ENCODE assay signal across 11 cellular contexts in genomic region chr11:44658451-44658850, GRCh38.
DNase-seq lines count a peak whose midpoint lies in the region; ATAC-seq, FAIRE-seq and TF ChIP-seq lines count a peak whose summit lies in the region.
"Had no signal": no experiment of that assay in that cellular context is flagged by ENCODE, and none has a peak within 500 bp of the region (broad histone marks: within the 10 kb centered on the region; RNA-seq: fewer than 3 reads in every experiment).

No MANE protein-coding gene starts in this region.

- dilution Hi-C loops in keratinocyte (cut with MboI; ENCODE audit: extremely low pct_ligation_motif_present, low sequenced_read_pairs), result no loop called here

- H3K27ac Mint-ChIP-seq in stimulated activated memory B cell treated with anti-CD40 and anti-IgM and Interleukin-4, amounts not matched to agents 10 μg/mL and 1 μg/mL and 100 μg/mL, for 72 hours, result no peak overlapping the region
- H3K27ac Mint-ChIP-seq: activated naive CD8-positive, alpha-beta T cell treated with anti-CD3 and anti-CD28 coated beads, Interleukin-2, amount 50 U/mL, for 24 hours had no signal

- H3K27ac ChIP-seq in keratinocyte (ENCODE audit: control insufficient read depth, insufficient read depth, low read length), result no peak overlapping the region

- peaks cover 22% of the 10 kb centered on the region for H3K27me3 Mint-ChIP-seq in stimulated activated memory B cell treated with anti-CD40 and anti-IgM and Interleukin-4, amounts not matched to agents 10 μg/mL and 1 μg/mL and 100 μg/mL, for 72 hours

- no peaks in the 10 kb centered on the region for H3K9me3 ChIP-seq in keratinocyte (ENCODE audit: control insufficient read depth, low read depth, low read length)

- peaks cover 34% of the 10 kb centered on the region for H3K27me3 ChIP-seq in keratinocyte (ENCODE audit: control insufficient read depth, extremely low read depth, insufficient read depth, low read length)

- H3K9me3 Mint-ChIP-seq in stimulated activated memory B cell treated with anti-CD40 and anti-IgM and Interleukin-4, amounts not matched to agents 10 μg/mL and 1 μg/mL and 100 μg/mL, for 72 hours, result peaks cover 3% of the 10 kb centered on the region

- no peaks in the 10 kb centered on the region for H3K79me2 ChIP-seq in keratinocyte (ENCODE audit: control insufficient read depth, insufficient read depth, low read length)

- H3K4me1 ChIP-seq in keratinocyte (ENCODE audit: control insufficient read depth, extremely low read depth, insufficient read depth, low read length), result no peaks in the 10 kb centered on the region

- H3K9ac ChIP-seq in keratinocyte (ENCODE audit: control insufficient read depth, extremely low read depth, insufficient read depth, low read length), result no peak overlapping the region

- H2AFZ ChIP-seq in keratinocyte (ENCODE audit: control insufficient read depth, low read length), result no peak overlapping the region

- no peak overlapping the region for H3K4me2 ChIP-seq in keratinocyte (ENCODE audit: control insufficient read depth, extremely low read depth, insufficient read depth, low read depth, low read length)

- H4K20me1 ChIP-seq in keratinocyte (ENCODE audit: control insufficient read depth, extremely low read depth, insufficient read depth, low read length), result no peaks in the 10 kb centered on the region

- H3K4me1 Mint-ChIP-seq in stimulated activated memory B cell treated with anti-CD40 and anti-IgM and Interleukin-4, amounts not matched to agents 10 μg/mL and 1 μg/mL and 100 μg/mL, for 72 hours, result no peaks in the 10 kb centered on the region

- H3K4me3 ChIP-seq in keratinocyte (ENCODE audit: control insufficient read depth in 2 of 3, extremely low read depth in 1 of 3, insufficient read depth in 2 of 3, low read depth in 1 of 3, low read length in 3 of 3), result no peak overlapping the region

- peaks cover 5% of the 10 kb centered on the region for H3K36me3 Mint-ChIP-seq in stimulated activated memory B cell treated with anti-CD40 and anti-IgM and Interleukin-4, amounts not matched to agents 10 μg/mL and 1 μg/mL and 100 μg/mL, for 72 hours

- H3K4me3 Mint-ChIP-seq in stimulated activated memory B cell treated with anti-CD40 and anti-IgM and Interleukin-4, amounts not matched to agents 10 μg/mL and 1 μg/mL and 100 μg/mL, for 72 hours, result no peak overlapping the region
- H3K4me3 Mint-ChIP-seq: activated naive CD8-positive, alpha-beta T cell treated with anti-CD3 and anti-CD28 coated beads, Interleukin-2, amount 50 U/mL, for 24 hours had no signal

- no peak for ATAC-seq in stimulated activated memory B cell treated with anti-CD40 and anti-IgM and Interleukin-4, amounts not matched to agents 10 μg/mL and 1 μg/mL and 100 μg/mL, for 72 hours
- ATAC-seq: activated naive CD8-positive, alpha-beta T cell treated with anti-CD3 and anti-CD28 coated beads, Interleukin-2, amount 50 U/mL, for 24 hours had no signal

- peak; percentile 52 for DNase-seq in D341Med (ENCODE audit: low spot score)
- peak; percentile 39 for DNase-seq in HT-29 (ENCODE audit: low spot score)
- DNase-seq in activated CD4-positive, alpha-beta T cell treated with anti-CD3 and anti-CD28 coated beads, Interleukin-2, amount 50 U/mL, for 48 hours, result peak; percentile 12 to 22
- no peak for DNase-seq in keratinocyte (ENCODE audit: low read depth, low spot score)
- no peak for DNase-seq in NCI-H128 (lab: John Stamatoyannopoulos, UW; ENCODE audit: unreplicated experiment)
- DNase-seq in NOMO-1 treated with DMSO at 0.1 percent for 48 hours (lab: John Stamatoyannopoulos, UW; ENCODE audit: unreplicated experiment), result no peak
- no peak for DNase-seq in NCI-H774 (lab: John Stamatoyannopoulos, UW)
- DNase-seq: activated naive CD8-positive, alpha-beta T cell treated with anti-CD3 and anti-CD28 coated beads, Interleukin-2, amount 50 U/mL, for 24 hours; stimulated activated CD4-positive, alpha-beta T cell treated with anti-CD3 and anti-CD28 coated beads, Interleukin-4, amount 100 ng/mL, for 4 hours had no signal

- H3K36me3 ChIP-seq in keratinocyte (ENCODE audit: control insufficient read depth in 2 of 2, extremely low read depth in 1 of 2, insufficient read depth in 2 of 2, low read length in 2 of 2), result no peaks in the 10 kb centered on the region

- peak; percentile 29 to 62 (median 42) for TF ChIP-seq CTCF in keratinocyte (optimal IDR thresholded peaks at IDR 0.05 in 1 of 3, IDR thresholded peaks at IDR 0.05 in 1 of 3, conservative IDR thresholded peaks at IDR 0.05 in 1 of 3; ENCODE audit: extremely low read depth in 1 of 3, insufficient read depth in 2 of 3, low read length in 3 of 3)

- no peaks in the 10 kb centered on the region for H3K9me1 ChIP-seq in keratinocyte (ENCODE audit: control insufficient read depth, extremely low read depth, insufficient read depth, low read length)

- no peak for FAIRE-seq in keratinocyte (lab: Jason Lieb, UNC)
- FAIRE-seq: islet of Langerhans had no signal

Comparison
In these comparisons a context has a peak if more than half of its experiments do, and no peak if none do; other contexts are left out.
1. DNase-seq: peak in D341Med (single experiment), HT-29 (single experiment) and activated CD4-positive, alpha-beta T cell treated with anti-CD3 and anti-CD28 coated beads, Interleukin-2, amount 50 U/mL, for 48 hours (2 of 2); none in keratinocyte (single experiment), NCI-H128 (single experiment), NOMO-1 treated with DMSO at 0.1 percent for 48 hours (single experiment) and NCI-H774 (single experiment).